1 cellular context compared by ENCODE assay signal in genomic region chr9:127396253-127396807, GRCh38.
TF ChIP-seq lines count a peak whose summit lies in the region.

No MANE protein-coding gene starts in this region.

TF ChIP-seq in HepG2, 621 proteins besides CTCF, POLR2A, EP300 and RAD21 (continued from another document):
- TF ChIP-seq ZHX2 (IDR thresholded peaks at IDR 0.05; ENCODE audit: low read depth) (no peak), ZHX2 (CRISPR knock-in tag; IDR thresholded peaks at IDR 0.05; ENCODE audit: borderline replicate concordance) (no peak), ZNF510 (CRISPR knock-in tag; IDR thresholded peaks at IDR 0.05; ENCODE audit: low read depth) (no peak), ZNF800 (CRISPR knock-in tag; IDR thresholded peaks at IDR 0.05) (0 out of 2 replicates have a peak, but pooled peaks have one; percentile 33)
